ENCODE assay signal across 1 cellular context in genomic region chr3:110227987-110228386, GRCh38.
TF ChIP-seq lines count a peak whose summit lies in the region.

No MANE protein-coding gene starts in this region.

TF ChIP-seq in GM23338, 12 proteins besides CTCF, POLR2A, EP300 and RAD21 (continued from another document):
- TF ChIP-seq ZNF462 (CRISPR knock-in tag; IDR thresholded peaks at IDR 0.05) (no peak), ZNF114 (CRISPR knock-in tag; IDR thresholded peaks at IDR 0.05) (no peak), ZNF331 (CRISPR knock-in tag; IDR thresholded peaks at IDR 0.05; ENCODE audit: low read depth) (no peak), STAT1 (IDR thresholded peaks at IDR 0.05; ENCODE audit: unreplicated experiment) (no peak), NANOG (IDR thresholded peaks at IDR 0.05; ENCODE audit: borderline replicate concordance) (no peak), POLR2AphosphoS5 (IDR thresholded peaks at IDR 0.05; ENCODE audit: low read depth) (no peak)
